Comparison of ENCODE assay signal across 1 cellular context in genomic region chr11:720642-721346, GRCh38.
TF ChIP-seq lines count a peak whose summit lies in the region.

No MANE protein-coding gene starts in this region.

TF ChIP-seq in endothelial cell of umbilical vein, 7 proteins besides CTCF, POLR2A, EP300 and RAD21:
- TF ChIP-seq EZH2 (IDR thresholded peaks at IDR 0.05; ENCODE audit: borderline replicate concordance, low read depth, low read length, severe bottlenecking): peak; percentile 57
- TF ChIP-seq MAX (IDR thresholded peaks at IDR 0.05; ENCODE audit: insufficient read depth, insufficient read length): no peak
- no peak for TF ChIP-seq POLR2AphosphoS5 (IDR thresholded peaks at IDR 0.05; ENCODE audit: insufficient read depth, low read depth, low read length)
- TF ChIP-seq JUN (IDR thresholded peaks at IDR 0.05; ENCODE audit: borderline replicate concordance, insufficient read depth, insufficient read length, low read depth): no peak
- TF ChIP-seq FOS (IDR thresholded peaks at IDR 0.05; ENCODE audit: borderline replicate concordance, insufficient read depth, low read length): no peak
- no peak for TF ChIP-seq MYC (IDR thresholded peaks at IDR 0.05; ENCODE audit: low read depth, low read length)
- TF ChIP-seq GATA2 (IDR thresholded peaks at IDR 0.05; ENCODE audit: insufficient read depth, insufficient read length, low read depth, low read length): no peak
